In the genomic region with DNA sequence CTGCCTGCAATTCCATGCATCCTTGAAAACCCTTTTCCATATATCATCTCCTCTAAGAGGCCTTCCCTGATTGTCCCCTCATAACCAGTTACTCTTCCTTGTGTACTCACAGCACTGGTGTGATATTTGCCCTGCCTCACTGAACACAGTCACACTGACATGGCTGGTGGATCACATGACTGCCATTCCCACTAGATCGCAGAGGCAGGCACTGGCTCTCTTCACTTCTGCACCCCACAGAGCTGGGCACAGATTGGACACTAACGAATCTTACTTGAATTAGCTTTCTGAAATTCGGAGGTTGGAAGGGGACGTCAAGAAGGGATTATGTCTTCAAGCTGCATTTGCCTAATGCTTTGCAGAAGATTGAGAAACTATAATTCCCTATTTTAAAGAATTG, we compare ENCODE assay signal across 19 cellular contexts.
A peak's percentile ranks its signal among the peaks of the same experiment; 100 is the strongest.
DNase-seq lines count a peak whose midpoint lies in the region; ATAC-seq, FAIRE-seq and TF ChIP-seq lines count a peak whose summit lies in the region.
"Had no signal": no experiment of that assay in that cellular context is flagged by ENCODE, and none has a peak within 500 bp of the region (broad histone marks: within the 10 kb centered on the region; RNA-seq: fewer than 3 reads in every experiment).

No MANE protein-coding gene starts in this region.

- H3K4me1 Mint-ChIP-seq in neural progenitor cell, result peaks cover 13% of the 10 kb centered on the region
- no peaks in the 10 kb centered on the region for H3K4me1 Mint-ChIP-seq in natural killer cell treated with Interleukin-12 subunit alpha and Interleukin-12 subunit beta and Interleukin-15 and Interleukin-18, amount 100 ng/mL, for 72 hours (ENCODE audit: low read depth in 2 of 2)
- H3K4me1 Mint-ChIP-seq: CD4-positive, alpha-beta memory T cell had no signal

- TF ChIP-seq EP300 in Ishikawa (IDR thresholded peaks at IDR 0.05; ENCODE audit: borderline replicate concordance), result no peak
- TF ChIP-seq EP300 in H1 (IDR thresholded peaks at IDR 0.05; ENCODE audit: borderline replicate concordance in 1 of 2, low read depth in 2 of 2, low read length in 2 of 2), result no peak

- H3K23ac ChIP-seq in H1 (ENCODE audit: insufficient read length), result no peak overlapping the region

- H2AFZ ChIP-seq in H1 (ENCODE audit: low read length) (no peak overlapping the region), neural progenitor cell (replicated peaks) (no peak overlapping the region)
- H2AFZ ChIP-seq: GM23338 had no signal

- H2BK20ac ChIP-seq in H1 (ENCODE audit: low read length), result no peak overlapping the region

- H3K9ac ChIP-seq in H1 (replicated peaks in 1 of 4; ENCODE audit: extremely low read depth in 1 of 4, low read depth in 3 of 4, low read length in 3 of 4), result no peak overlapping the region
- H3K9ac ChIP-seq in neural progenitor cell, result no peak overlapping the region
- H3K9ac ChIP-seq: BLaER1 had no signal

- H4K20me1 ChIP-seq in H1 (replicated peaks in 1 of 2; ENCODE audit: control insufficient read depth in 1 of 2, insufficient read depth in 2 of 2, low read length in 2 of 2), result peaks cover 0 to 1% of the 10 kb centered on the region in 2 experiments
- H4K20me1 ChIP-seq in neural progenitor cell (ENCODE audit: low read depth), result no peaks in the 10 kb centered on the region
- H4K20me1 ChIP-seq: BLaER1 had no signal

- H3K18ac ChIP-seq in H1 (ENCODE audit: extremely low read depth, low read length), result no peak overlapping the region

- no peaks in the 10 kb centered on the region; a peak in 1 of 7 replicates for H3K27me3 ChIP-seq in H1 (replicated peaks in 1 of 4; ENCODE audit: control insufficient read depth in 3 of 4, extremely low read depth in 1 of 4, insufficient read depth in 3 of 4, low read length in 3 of 4)
- no peaks in the 10 kb centered on the region for H3K27me3 ChIP-seq in neural progenitor cell
- H3K27me3 ChIP-seq: BLaER1, Peyer's patch, SJCRH30 had no signal

- H3K4ac ChIP-seq in H1 (replicated peaks; ENCODE audit: insufficient read length, low read depth, low read length), result no peak overlapping the region

- H3K4me2 ChIP-seq in H1 (ENCODE audit: insufficient read depth in 1 of 2, low read depth in 2 of 2, low read length in 2 of 2) (no peak overlapping the region), neural progenitor cell (no peak overlapping the region)
- H3K4me2 ChIP-seq: BLaER1, GM23338 had no signal

- H3F3A ChIP-seq in neural progenitor cell (ENCODE audit: low read depth), result no peaks in the 10 kb centered on the region

- H4K8ac ChIP-seq in H1 (ENCODE audit: extremely low read depth, insufficient read depth, low read length), result no peak overlapping the region

- H3K56ac ChIP-seq in H1 (replicated peaks; ENCODE audit: insufficient read length, low read depth, low read length), result no peak overlapping the region

- H3K9me3 ChIP-seq in H1 (ENCODE audit: insufficient read depth in 2 of 2, low read depth in 1 of 2, low read length in 1 of 2) (no peaks in the 10 kb centered on the region), neural progenitor cell (ENCODE audit: low read depth) (no peaks in the 10 kb centered on the region)
- H3K9me3 ChIP-seq: BLaER1, Peyer's patch, SJCRH30 had no signal

- H3K36me3 ChIP-seq in H1 (ENCODE audit: control insufficient read depth in 2 of 4, insufficient read depth in 4 of 4, low read length in 3 of 4) (no peaks in the 10 kb centered on the region), neural progenitor cell (no peaks in the 10 kb centered on the region)
- H3K36me3 ChIP-seq: BLaER1, Peyer's patch, SJCRH30 had no signal

- peaks cover 5% of the 10 kb centered on the region for H3K27me3 Mint-ChIP-seq in neural progenitor cell (ENCODE audit: insufficient read depth, low read depth)
- no peaks in the 10 kb centered on the region for H3K27me3 Mint-ChIP-seq in natural killer cell treated with Interleukin-12 subunit alpha and Interleukin-12 subunit beta and Interleukin-15 and Interleukin-18, amount 100 ng/mL, for 72 hours
- H3K27me3 Mint-ChIP-seq: CD4-positive, alpha-beta memory T cell had no signal

- H3K79me1 ChIP-seq in H1 (ENCODE audit: low read depth, low read length), result no peaks in the 10 kb centered on the region

- no peak overlapping the region for H4K5ac ChIP-seq in H1 (ENCODE audit: insufficient read length, low read depth, low read length)

- H3K4me3 Mint-ChIP-seq in neural progenitor cell, result no peak overlapping the region
- H3K4me3 Mint-ChIP-seq in natural killer cell treated with Interleukin-12 subunit alpha and Interleukin-12 subunit beta and Interleukin-15 and Interleukin-18, amount 100 ng/mL, for 72 hours, result no peak overlapping the region
- H3K4me3 Mint-ChIP-seq: CD4-positive, alpha-beta memory T cell; GM23338 had no signal

- TF ChIP-seq POLR2A in H1 (IDR thresholded peaks at IDR 0.05; ENCODE audit: control extremely low read depth in 1 of 2, low read depth in 2 of 2, low read length in 2 of 2), result no peak

- H4K91ac ChIP-seq in H1 (replicated peaks; ENCODE audit: insufficient read length, low read length), result no peak overlapping the region

- H3K79me2 ChIP-seq in H1 (ENCODE audit: control insufficient read depth in 1 of 2, insufficient read depth in 2 of 2, low read length in 2 of 2), result no peaks in the 10 kb centered on the region
- no peaks in the 10 kb centered on the region for H3K79me2 ChIP-seq in neural progenitor cell (ENCODE audit: low read depth)

- H2BK5ac ChIP-seq in H1 (ENCODE audit: low read depth, low read length), result no peak overlapping the region

- TF ChIP-seq RAD21 in Ishikawa (IDR thresholded peaks at IDR 0.05; ENCODE audit: low read depth) (no peak), H1 (IDR thresholded peaks at IDR 0.05 in 1 of 2, conservative IDR thresholded peaks at IDR 0.05 in 1 of 2; ENCODE audit: low read depth in 2 of 2, low read length in 2 of 2) (no peak)

- FAIRE-seq in H1 (lab: Jason Lieb, UNC), result no peak
- FAIRE-seq: GM12891, HTR-8/SVneo had no signal

- no peak overlapping the region for H2BK15ac ChIP-seq in H1 (ENCODE audit: low read length)

- H3K27ac Mint-ChIP-seq in neural progenitor cell, result no peak overlapping the region
- no peak overlapping the region for H3K27ac Mint-ChIP-seq in natural killer cell treated with Interleukin-12 subunit alpha and Interleukin-12 subunit beta and Interleukin-15 and Interleukin-18, amount 100 ng/mL, for 72 hours
- H3K27ac Mint-ChIP-seq: CD4-positive, alpha-beta memory T cell; GM23338 had no signal

- TF ChIP-seq CTCF in H1 (IDR thresholded peaks at IDR 0.05; ENCODE audit: control extremely low read depth in 1 of 3, insufficient read depth in 1 of 3, low read depth in 1 of 3, low read length in 3 of 3) (no peak), neural progenitor cell (IDR thresholded peaks at IDR 0.05) (no peak)

- H3K4me1 ChIP-seq in H1 (replicated peaks in 1 of 4; ENCODE audit: control insufficient read depth in 3 of 4, insufficient read depth in 4 of 4, low read length in 3 of 4) (peaks cover 0 to 2% (median 0%) of the 10 kb centered on the region in 4 experiments; a peak in 2 of 7 replicates), neural progenitor cell (no peaks in the 10 kb centered on the region)
- H3K4me1 ChIP-seq: BLaER1, Peyer's patch had no signal

- H3K27ac ChIP-seq in H1 (ENCODE audit: low read depth, low read length), result no peak overlapping the region
- H3K27ac ChIP-seq in neural progenitor cell, result no peak overlapping the region
- H3K27ac ChIP-seq: BLaER1, Peyer's patch, SJCRH30 had no signal

- H2BK12ac ChIP-seq in H1 (ENCODE audit: low read depth, low read length), result no peak overlapping the region

- no peak for ATAC-seq in GM18907 (IDR thresholded peaks at IDR 0.05; ENCODE audit: unreplicated experiment)
- no peak for ATAC-seq in natural killer cell treated with Interleukin-12 subunit alpha and Interleukin-12 subunit beta and Interleukin-15 and Interleukin-18, amount 100 ng/mL, for 72 hours
- ATAC-seq: GM23338 had no signal

- H3K4me3 ChIP-seq in H1 (ENCODE audit: extremely low read depth in 1 of 4, insufficient read depth in 2 of 4, low read depth in 3 of 4, low read length in 4 of 4) (no peak overlapping the region), neural progenitor cell (no peak overlapping the region)
- H3K4me3 ChIP-seq: BLaER1, GM23338, Peyer's patch, SJCRH30 had no signal

- H3K36me3 Mint-ChIP-seq in neural progenitor cell, result no peaks in the 10 kb centered on the region
- no peaks in the 10 kb centered on the region for H3K36me3 Mint-ChIP-seq in natural killer cell treated with Interleukin-12 subunit alpha and Interleukin-12 subunit beta and Interleukin-15 and Interleukin-18, amount 100 ng/mL, for 72 hours
- H3K36me3 Mint-ChIP-seq: CD4-positive, alpha-beta memory T cell had no signal

- H3K9me3 Mint-ChIP-seq in neural progenitor cell, result no peaks in the 10 kb centered on the region
- no peaks in the 10 kb centered on the region for H3K9me3 Mint-ChIP-seq in natural killer cell treated with Interleukin-12 subunit alpha and Interleukin-12 subunit beta and Interleukin-15 and Interleukin-18, amount 100 ng/mL, for 72 hours
- H3K9me3 Mint-ChIP-seq: CD4-positive, alpha-beta memory T cell; GM23338 had no signal

- POLR2A ChIA-PET in H1 (lab: Charles Lee; ENCODE audit: partially characterized antibody), result no interaction called here
- POLR2A ChIA-PET in HEK293T (lab: Yijun Ruan, JAX), result no interaction called here

- DNase-seq in NCI-H69 (lab: John Stamatoyannopoulos, UW), result peak; percentile 28
- DNase-seq in H1 (ENCODE audit: low read depth in 1 of 2, low spot score in 2 of 2), result no peak
- DNase-seq in neural progenitor cell (ENCODE audit: low spot score), result peak; percentile 16
- no peak for DNase-seq in HEK293T (ENCODE audit: extremely low spot score)
- no peak for DNase-seq in natural killer cell treated with Interleukin-12 subunit alpha and Interleukin-12 subunit beta and Interleukin-15 and Interleukin-18, amount 100 ng/mL, for 72 hours (ENCODE audit: low spot score)
- DNase-seq: CD4-positive, alpha-beta memory T cell; DND-41; HCEC 1CT; MV-4-11; NCI-H1105 treated with DMSO at 0.1 percent for 48 hours; NCI-H82; Peyer's patch; SJCRH30 had no signal

- 84% methylated on average over 4 of the region's 4 CpGs; no CpG with 5 or more reads in 1 of the 2 experiments for WGBS in H1 (ENCODE audit: extremely low coverage in 1 of 2, insufficient coverage in 1 of 2, insufficient read length in 1 of 2, insufficient replicate concordance in 2 of 2, low coverage in 1 of 2, low lambda C conversion rate in 2 of 2, missing lambda C conversion rate in 1 of 2), 2 experiments

- no peak overlapping the region for H2BK120ac ChIP-seq in H1 (replicated peaks; ENCODE audit: low read depth, low read length)

- CTCF ChIA-PET in H1 (lab: Charles Lee; ENCODE audit: partially characterized antibody) (interaction anchor here (0.9 to 2.1 kb wide), 2 partner anchors 19 to 210 kb away, joined by 3 to 4 read pairs; no protein-coding TSS in a partner anchor), HEK293T (lab: Yijun Ruan, JAX) (no interaction called here)

- H3K23me2 ChIP-seq in H1 (ENCODE audit: low read depth, low read length), result no peaks in the 10 kb centered on the region

- H2AK5ac ChIP-seq in H1 (ENCODE audit: low read depth, low read length), result peak overlapping the region; percentile 40; the same call in 1 of the 2 replicates

- H3K14ac ChIP-seq in H1 (ENCODE audit: insufficient read length), result no peak overlapping the region

TF ChIP-seq in Ishikawa, 13 proteins besides CTCF, POLR2A, EP300 and RAD21 (continues in another document):
- TF ChIP-seq NFIC (IDR thresholded peaks at IDR 0.05), result no peak

TF ChIP-seq in H1, 55 proteins besides CTCF, POLR2A, EP300 and RAD21 (continues in another document):
- no peak for TF ChIP-seq CHD2 (IDR thresholded peaks at IDR 0.05; ENCODE audit: low read length)

TF ChIP-seq in HEK293T, 16 proteins besides CTCF, POLR2A, EP300 and RAD21 (continues in another document):
- no peak for TF ChIP-seq L3MBTL2 (conservative IDR thresholded peaks at IDR 0.05)

Comparison
In these comparisons a context has a peak if more than half of its experiments do, and no peak if none do; other contexts are left out.
1. DNase-seq: peak in NCI-H69 (single experiment) and neural progenitor cell (single experiment); none in H1 (0 of 2), HEK293T (single experiment) and natural killer cell treated with Interleukin-12 subunit alpha and Interleukin-12 subunit beta and Interleukin-15 and Interleukin-18, amount 100 ng/mL, for 72 hours (single experiment).